20 cellular contexts compared by ENCODE assay signal in the genomic region with DNA sequence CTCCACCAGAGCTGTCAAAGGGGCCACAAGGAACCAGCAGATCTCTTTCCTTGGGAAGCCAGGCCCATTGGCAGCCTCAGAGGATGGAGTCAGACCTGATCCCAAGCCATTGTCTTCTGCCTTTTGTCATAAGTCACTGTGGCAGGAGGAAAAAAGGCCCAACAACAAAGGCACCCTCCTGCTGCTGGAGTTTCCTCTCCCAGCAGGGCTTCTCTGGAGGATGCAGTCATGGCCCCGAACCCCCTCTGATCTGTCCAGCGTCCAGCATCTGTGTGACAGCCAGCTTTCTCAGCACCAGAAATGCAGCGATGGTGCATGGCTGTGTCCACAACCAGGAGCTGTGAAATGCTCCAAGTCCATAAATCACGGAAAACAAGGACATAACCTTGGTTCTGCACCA. TPM values are rescaled to one million over a fixed set of nuclear protein-coding genes. Genes with fewer than 3 reads are reported as not detected.
DNase-seq lines count a peak whose midpoint lies in the region; ATAC-seq and TF ChIP-seq lines count a peak whose summit lies in the region.
"Had no signal": no experiment of that assay in that cellular context is flagged by ENCODE, and none has a peak within 500 bp of the region (broad histone marks: within the 10 kb centered on the region; RNA-seq: fewer than 3 reads in every experiment).

No MANE protein-coding gene starts in this region.

- no peaks in the 10 kb centered on the region for H3K9me3 Mint-ChIP-seq in endodermal cell
- peaks cover 0 to 16% (median 6%) of the 10 kb centered on the region in 11 donors for H3K9me3 Mint-ChIP-seq in naive thymus-derived CD4-positive, alpha-beta T cell
- H3K9me3 Mint-ChIP-seq: CD4-positive, alpha-beta T cell had no signal

- POLR2A ChIA-PET in naive thymus-derived CD4-positive, alpha-beta T cell (lab: Charles Lee), result no interaction called here

- no peaks in the 10 kb centered on the region for H3K9me2 ChIP-seq in neural cell (ENCODE audit: insufficient read depth, low read length)

- intact Hi-C loops in naive thymus-derived CD4-positive, alpha-beta T cell (cut with micrococcal nuclease), result no loop called here
- intact Hi-C loops in mucosa of descending colon (cut with DNase I, micrococcal nuclease), result no loop called here

- H3K4me2 ChIP-seq in neural cell (ENCODE audit: low read length), result no peak overlapping the region
- H3K4me2 ChIP-seq: BLaER1 had no signal

- H3K27ac ChIP-seq in angular gyrus (ENCODE audit: low read depth, low read length) (peak overlapping the region; percentile 98), endodermal cell (ENCODE audit: low read depth, low read length) (no peak overlapping the region), neural cell (ENCODE audit: low read length) (peak overlapping the region; percentile 65)
- H3K27ac ChIP-seq in naive thymus-derived CD4-positive, alpha-beta T cell (ENCODE audit: low read depth, low read length), result no peak overlapping the region
- H3K27ac ChIP-seq: BLaER1, GM23248 had no signal

- H3K27me3 Mint-ChIP-seq in endodermal cell (ENCODE audit: insufficient read depth), result peaks cover 2% of the 10 kb centered on the region
- peaks cover 0 to 26% (median 14%) of the 10 kb centered on the region in 5 donors for H3K27me3 Mint-ChIP-seq in naive thymus-derived CD4-positive, alpha-beta T cell

- CTCF ChIA-PET in naive thymus-derived CD4-positive, alpha-beta T cell (lab: Charles Lee), result no interaction called here

- H2AFZ ChIP-seq in neural cell (ENCODE audit: low read depth, low read length), result no peak overlapping the region
- H2AFZ ChIP-seq: GM23248 had no signal

- H3K36me3 ChIP-seq in endodermal cell (ENCODE audit: control insufficient read depth, insufficient read depth, low read length) (peaks cover 26% of the 10 kb centered on the region), neural cell (ENCODE audit: insufficient read depth, low read length) (no peaks in the 10 kb centered on the region), mucosa of descending colon (ENCODE audit: low read depth) (no peaks in the 10 kb centered on the region)
- H3K36me3 ChIP-seq in naive thymus-derived CD4-positive, alpha-beta T cell (ENCODE audit: control insufficient read depth in 2 of 3, insufficient read depth in 3 of 3, low read length in 3 of 3), result no peaks in the 10 kb centered on the region
- H3K36me3 ChIP-seq: BLaER1 had no signal

- H3K4me1 ChIP-seq in endodermal cell (ENCODE audit: control insufficient read depth, insufficient read depth, low read length) (peaks cover 3% of the 10 kb centered on the region), mucosa of descending colon (ENCODE audit: low read depth) (no peaks in the 10 kb centered on the region)
- H3K4me1 ChIP-seq in naive thymus-derived CD4-positive, alpha-beta T cell (ENCODE audit: control insufficient read depth in 2 of 2, insufficient read depth in 2 of 2, low read length in 2 of 2), result no peaks in the 10 kb centered on the region
- H3K4me1 ChIP-seq: BLaER1 had no signal

- no peak for ATAC-seq in naive thymus-derived CD4-positive, alpha-beta T cell
- ATAC-seq in GM21423 (IDR thresholded peaks at IDR 0.05; ENCODE audit: unreplicated experiment), result no peak
- no peak for ATAC-seq in mucosa of descending colon
- ATAC-seq: Panc1 had no signal

- H3K9me3 ChIP-seq in endodermal cell (ENCODE audit: control insufficient read depth, low read length) (peaks cover 3% of the 10 kb centered on the region), neural cell (ENCODE audit: low read length) (no peaks in the 10 kb centered on the region), mucosa of descending colon (peaks cover 8% of the 10 kb centered on the region)
- H3K9me3 ChIP-seq in naive thymus-derived CD4-positive, alpha-beta T cell (ENCODE audit: control insufficient read depth in 2 of 3, low read length in 3 of 3), result peaks cover 0 to 8% (median 0%) of the 10 kb centered on the region in 3 experiments

- no peak overlapping the region for H3K27ac Mint-ChIP-seq in endodermal cell
- H3K27ac Mint-ChIP-seq in naive thymus-derived CD4-positive, alpha-beta T cell, result no peak overlapping the region
- H3K27ac Mint-ChIP-seq: CD4-positive, alpha-beta T cell had no signal

- peaks cover 6% of the 10 kb centered on the region for H3K36me3 Mint-ChIP-seq in endodermal cell (ENCODE audit: low read depth)
- peaks cover 0 to 3% (median 0%) of the 10 kb centered on the region in 5 donors for H3K36me3 Mint-ChIP-seq in naive thymus-derived CD4-positive, alpha-beta T cell

- no peaks in the 10 kb centered on the region for H4K20me1 ChIP-seq in neural cell (ENCODE audit: insufficient read depth)

- H3K4me1 Mint-ChIP-seq in endodermal cell, result peaks cover 19% of the 10 kb centered on the region
- peaks cover 0 to 10% (median 0%) of the 10 kb centered on the region in 7 donors for H3K4me1 Mint-ChIP-seq in naive thymus-derived CD4-positive, alpha-beta T cell

- TF ChIP-seq CTCF in endodermal cell (conservative IDR thresholded peaks at IDR 0.05), result no peak
- TF ChIP-seq CTCF in neural cell (IDR thresholded peaks at IDR 0.05; ENCODE audit: poor library complexity, severe bottlenecking), result no peak
- TF ChIP-seq CTCF in mucosa of descending colon (IDR thresholded peaks at IDR 0.05), result no peak

- no peak overlapping the region for H3K4me3 ChIP-seq in endodermal cell (ENCODE audit: low read length)
- H3K4me3 ChIP-seq in neural cell (ENCODE audit: low read length), result no peak overlapping the region
- H3K4me3 ChIP-seq in naive thymus-derived CD4-positive, alpha-beta T cell (ENCODE audit: low read length), result no peak overlapping the region
- H3K4me3 ChIP-seq in mucosa of descending colon, result no peak overlapping the region
- H3K4me3 ChIP-seq: BLaER1, GM23248 had no signal

- H3K9ac ChIP-seq in endodermal cell (ENCODE audit: extremely low read depth, low read length, poor library complexity, severe bottlenecking), result no peak overlapping the region
- H3K9ac ChIP-seq in neural cell (ENCODE audit: low read length), result peak overlapping the region; percentile 36
- H3K9ac ChIP-seq: BLaER1, GM23248 had no signal

- H3K79me2 ChIP-seq in neural cell (replicated peaks; ENCODE audit: insufficient read depth, low read length), result no peaks in the 10 kb centered on the region

- no peak overlapping the region for H3K4me3 Mint-ChIP-seq in endodermal cell
- no peak overlapping the region for H3K4me3 Mint-ChIP-seq in naive thymus-derived CD4-positive, alpha-beta T cell
- H3K4me3 Mint-ChIP-seq: CD4-positive, alpha-beta T cell had no signal

- 26 to 52% methylated on average over 2 to 4 of the region's 4 CpGs for WGBS in endodermal cell (ENCODE audit: insufficient coverage in 1 of 2, insufficient read length in 1 of 2), 2 experiments

- DNase-seq in endodermal cell, result peak; percentile 66
- DNase-seq in naive thymus-derived CD4-positive, alpha-beta T cell, result no peak
- DNase-seq in DMS53 treated with DMSO at 0.1 percent for 48 hours (lab: John Stamatoyannopoulos, UW; ENCODE audit: unreplicated experiment), result no peak
- DNase-seq in mucosa of descending colon, result no peak
- DNase-seq: CD4-positive, alpha-beta T cell; COR-L47; DND-41; GM23248; KBM-7; MM.1S; NCI-H1048; NCI-H1417 treated with DMSO at 0.1 percent for 48 hours; NCI-H187; SIG-M5 had no signal

- H3K27me3 ChIP-seq in endodermal cell (ENCODE audit: control insufficient read depth, insufficient read depth, low read length, poor library complexity, severe bottlenecking) (no peaks in the 10 kb centered on the region), neural cell (ENCODE audit: insufficient read depth, low read depth, low read length) (no peaks in the 10 kb centered on the region)
- no peaks in the 10 kb centered on the region for H3K27me3 ChIP-seq in naive thymus-derived CD4-positive, alpha-beta T cell (ENCODE audit: control insufficient read depth in 2 of 2, insufficient read depth in 2 of 2, low read length in 2 of 2)
- H3K27me3 ChIP-seq: BLaER1 had no signal

- TF ChIP-seq EP300 in neural cell (conservative IDR thresholded peaks at IDR 0.05; ENCODE audit: poor library complexity, severe bottlenecking), result no peak

- no peaks in the 10 kb centered on the region for H3F3A ChIP-seq in neural cell (ENCODE audit: insufficient read depth, low read length, poor library complexity, severe bottlenecking)

- TF ChIP-seq RAD21 in neural cell (conservative IDR thresholded peaks at IDR 0.05), result no peak

TF ChIP-seq in neural cell, 6 proteins besides CTCF, POLR2A, EP300 and RAD21 (continues in another document):
- TF ChIP-seq REST (IDR thresholded peaks at IDR 0.05; ENCODE audit: borderline replicate concordance) (no peak), TAF1 (IDR thresholded peaks at IDR 0.05; ENCODE audit: low read depth) (no peak), EZH2 (IDR thresholded peaks at IDR 0.05; ENCODE audit: borderline replicate concordance, insufficient read depth, low read length, poor library complexity, severe bottlenecking) (no peak), POLR2AphosphoS5 (IDR thresholded peaks at IDR 0.05) (no peak)

RNA-seq across cellular contexts. Expression of gene AJAP1, which starts 30.4 kb away (rescaled TPM):
- total RNA-seq in endodermal cell (10 to 100 TPM; 19.4 to 22.1 TPM), mucosa of descending colon (1 to 10 TPM in 1 of 3 donors, under 1 TPM in 2; 0.09 to 1.1 (median 0.17) TPM)
- 5.5 TPM for polyA plus RNA-seq in endodermal cell (2013, experiment 1 of 2)
- 6.1 TPM for polyA plus RNA-seq in endodermal cell (2013, experiment 2 of 2)
- polyA plus RNA-seq in neural cell, result 7.9 and 11.0 TPM in 2 replicates
- polyA minus RNA-seq in neural cell, result 20.0 and 21.9 TPM in 2 replicates
- 1 to 10 TPM in 3 of 5 experiments, under 1 TPM in 1, not detected in 1; 0.61 to 2.4 (median 1.2) TPM for total RNA-seq in naive thymus-derived CD4-positive, alpha-beta T cell
- under 1 TPM; 0.09 to 0.15 TPM for polyA plus RNA-seq in naive thymus-derived CD4-positive, alpha-beta T cell
- total RNA-seq: NCI-H460 had no signal

Comparison
In these comparisons a context has a peak if more than half of its experiments do, and no peak if none do; other contexts are left out.
1. H3K27ac ChIP-seq: peak in angular gyrus (single experiment) and neural cell (single experiment); none in endodermal cell (single experiment) and naive thymus-derived CD4-positive, alpha-beta T cell (single experiment).
2. RNA of gene AJAP1, which starts 30.4 kb away (total RNA-seq): 19.4 to 22.1 TPM in endodermal cell; 0.61 to 2.4 TPM in naive thymus-derived CD4-positive, alpha-beta T cell and 0.09 to 1.1 TPM in mucosa of descending colon; every median in the first group is over 4 times any median in the second.